ENCODE assay signal across 9 cellular contexts in the genomic region with DNA sequence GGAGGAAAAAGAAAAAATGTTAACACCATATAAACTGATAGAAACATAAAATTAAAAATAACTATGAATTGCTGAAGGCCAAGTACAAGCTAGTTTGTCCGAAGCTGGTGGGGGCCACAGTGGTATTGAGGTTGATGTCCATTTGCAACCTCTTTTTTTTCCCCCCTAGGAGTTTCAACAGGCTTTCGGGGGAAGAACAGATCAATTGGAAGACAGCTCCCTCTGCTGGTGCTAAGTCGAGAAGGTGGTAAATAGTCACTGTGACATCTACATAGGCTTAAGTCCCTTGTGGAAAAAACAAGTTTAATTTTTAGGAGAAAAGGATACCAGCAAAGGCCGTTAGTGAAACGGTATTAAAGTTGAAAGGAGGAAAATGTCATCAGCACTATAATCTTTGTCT.
DNase-seq lines count a peak whose midpoint lies in the region; ATAC-seq and TF ChIP-seq lines count a peak whose summit lies in the region.
"Had no signal": no experiment of that assay in that cellular context is flagged by ENCODE, and none has a peak within 500 bp of the region (broad histone marks: within the 10 kb centered on the region; RNA-seq: fewer than 3 reads in every experiment).

No MANE protein-coding gene starts in this region.

- H3K4ac ChIP-seq in H9 (ENCODE audit: low read depth, low read length) = no peak overlapping the region

- H2AFZ ChIP-seq in H9 (ENCODE audit: low read length) = no peak overlapping the region

- TF ChIP-seq CTCF in H9 (conservative IDR thresholded peaks at IDR 0.05) (peak; percentile 56; the same call in 2 of the 3 replicates), nephron progenitor cell (IDR thresholded peaks at IDR 0.05) (no peak)

- H3K4me3 Mint-ChIP-seq in H9 (no peak overlapping the region), nephron progenitor cell (no peak overlapping the region)

- H3K9ac ChIP-seq in H9 (ENCODE audit: extremely low read depth, insufficient read length, low read length) (no peak overlapping the region), adipocyte (ENCODE audit: low read length) (no peak overlapping the region)

- no peak overlapping the region for H4K5ac ChIP-seq in H9 (ENCODE audit: insufficient read length, low read depth, low read length)

- H2BK120ac ChIP-seq in H9 (ENCODE audit: low read depth, low read length, poor library complexity, severe bottlenecking) = no peak overlapping the region

- H4K20me1 ChIP-seq in H9 (ENCODE audit: control insufficient read depth, insufficient read depth, insufficient read length) = no peaks in the 10 kb centered on the region

- no peak overlapping the region for H3K14ac ChIP-seq in H9 (ENCODE audit: insufficient read depth, low read length)

- ATAC-seq in GM21737 (IDR thresholded peaks at IDR 0.05; ENCODE audit: unreplicated experiment) (no peak), GM21367 (IDR thresholded peaks at IDR 0.05; ENCODE audit: unreplicated experiment) (no peak)
- ATAC-seq: right cardiac atrium had no signal

- H3K27me3 Mint-ChIP-seq in H9 (ENCODE audit: low read depth) (peaks cover 2% of the 10 kb centered on the region), nephron progenitor cell (ENCODE audit: low read depth, poor library complexity) (no peaks in the 10 kb centered on the region)

- no CpG with 5 or more reads among the region's 5 CpGs for WGBS in H9 (ENCODE audit: extremely low coverage, insufficient read length, low lambda C conversion rate)

- H3K4me1 Mint-ChIP-seq in H9 = no peaks in the 10 kb centered on the region
- no peaks in the 10 kb centered on the region for H3K4me1 Mint-ChIP-seq in nephron progenitor cell

- no peak overlapping the region for H2BK20ac ChIP-seq in H9 (ENCODE audit: low read depth, low read length, poor library complexity, severe bottlenecking)

- H3K27ac Mint-ChIP-seq in H9 (no peak overlapping the region), nephron progenitor cell (no peak overlapping the region)

- H3K79me1 ChIP-seq in H9 (ENCODE audit: insufficient read depth, low read depth, low read length, poor library complexity, severe bottlenecking) = no peaks in the 10 kb centered on the region

- no peak overlapping the region for H3T11ph ChIP-seq in H9 (ENCODE audit: low read length)

- H3K27me3 ChIP-seq in H9 (ENCODE audit: insufficient read depth, low read length) = no peaks in the 10 kb centered on the region
- peaks cover 33% of the 10 kb centered on the region for H3K27me3 ChIP-seq in adipocyte (replicated peaks; ENCODE audit: control insufficient read depth, insufficient read depth, low read length)

- H3K9me3 Mint-ChIP-seq in H9 = peaks cover 89 to 91% of the 10 kb centered on the region in 2 experiments
- H3K9me3 Mint-ChIP-seq in nephron progenitor cell = peaks cover 77% of the 10 kb centered on the region

- peaks cover 26% of the 10 kb centered on the region for H3K9me3 ChIP-seq in H9 (ENCODE audit: control insufficient read depth, low read depth, low read length)
- peaks cover 18% of the 10 kb centered on the region for H3K9me3 ChIP-seq in adipocyte (ENCODE audit: control insufficient read depth, low read length)

- H2AK5ac ChIP-seq in H9 (ENCODE audit: insufficient read length, low read length) = no peak overlapping the region

- no peak overlapping the region for H3K4me2 ChIP-seq in H9 (ENCODE audit: insufficient read depth, insufficient read length, low read length)

- H3K36me3 Mint-ChIP-seq in H9 (ENCODE audit: insufficient read depth in 1 of 3, low read depth in 3 of 3) (peaks cover 0 to 29% (median 3%) of the 10 kb centered on the region in 3 experiments; a peak in 5 of 7 replicates), nephron progenitor cell (ENCODE audit: low read depth) (no peaks in the 10 kb centered on the region)

- H3K4me3 ChIP-seq in adipocyte (ENCODE audit: low read length) = no peak overlapping the region

- H3K56ac ChIP-seq in H9 (ENCODE audit: insufficient read length, low read depth, low read length) = no peak overlapping the region

- H4K8ac ChIP-seq in H9 (replicated peaks; ENCODE audit: insufficient read length, low read depth, low read length) = no peak overlapping the region

- H3K23me2 ChIP-seq in H9 (ENCODE audit: insufficient read length, low read depth, low read length, poor library complexity, severe bottlenecking) = no peaks in the 10 kb centered on the region

- no peaks in the 10 kb centered on the region for H3K36me3 ChIP-seq in adipocyte (ENCODE audit: control insufficient read depth, insufficient read depth, low read length, severe bottlenecking)

- no peak overlapping the region for H3K23ac ChIP-seq in H9 (ENCODE audit: insufficient read length, low read depth, low read length)

- DNase-seq in DMS53 (lab: John Stamatoyannopoulos, UW) = peak; percentile 65
- DNase-seq in H9 = no peak
- DNase-seq in NCI-H82 (lab: John Stamatoyannopoulos, UW) = peak; percentile 64
- peak; percentile 34 for DNase-seq in adipocyte (ENCODE audit: low read depth)
- DNase-seq in kidney tubule cell (ENCODE audit: low spot score) = peak; percentile 34
- DNase-seq in nephron progenitor cell = no peak

- H2BK5ac ChIP-seq in H9 (ENCODE audit: insufficient read length, low read length) = no peak overlapping the region

- no peaks in the 10 kb centered on the region for H3K79me2 ChIP-seq in H9 (ENCODE audit: insufficient read depth, low read length)

- no peak overlapping the region for H3K18ac ChIP-seq in H9 (ENCODE audit: insufficient read length, low read depth, low read length)

- H2BK15ac ChIP-seq in H9 (ENCODE audit: low read depth, low read length) = no peak overlapping the region

- H4K91ac ChIP-seq in H9 (ENCODE audit: insufficient read length, low read depth, low read length) = no peak overlapping the region

- H2BK12ac ChIP-seq in H9 (ENCODE audit: insufficient read length, low read depth, low read length) = no peak overlapping the region

- no peak overlapping the region for H3K27ac ChIP-seq in H9 (ENCODE audit: insufficient read length, low read depth, low read length)

- H3K4me1 ChIP-seq in H9 (ENCODE audit: insufficient read depth, low read length) (no peaks in the 10 kb centered on the region), adipocyte (ENCODE audit: control insufficient read depth, insufficient read depth, low read length) (no peaks in the 10 kb centered on the region)

Comparison
In these comparisons a context has a peak if more than half of its experiments do, and no peak if none do; other contexts are left out.
1. DNase-seq: peak in DMS53 (single experiment), NCI-H82 (single experiment), adipocyte (single experiment) and kidney tubule cell (single experiment); none in H9 (single experiment) and nephron progenitor cell (single experiment).